ENCODE assay signal across 4 cellular contexts in genomic region chr9:109218242-109218641, GRCh38. TPM values are rescaled to one million over a fixed set of nuclear protein-coding genes. Genes with fewer than 3 reads are reported as not detected.
"Had no signal": no experiment of that assay in that cellular context is flagged by ENCODE, and none has a peak within 500 bp of the region (broad histone marks: within the 10 kb centered on the region; RNA-seq: fewer than 3 reads in every experiment).

No MANE protein-coding gene starts in this region.

RNA-seq across cellular contexts. Expression of gene FRRS1L, which starts 51.2 kb away (rescaled TPM):
- total RNA-seq: esophagus mucosa, lung microvascular endothelial cell, myocyte had no signal
- polyA plus RNA-seq: keratinocyte had no signal
